Comparison of ENCODE assay signal across 12 cellular contexts in genomic region chr17:63399856-63400255, GRCh38. TPM values are rescaled to one million over a fixed set of nuclear protein-coding genes. Genes with fewer than 3 reads are reported as not detected.
DNase-seq lines count a peak whose midpoint lies in the region; ATAC-seq and TF ChIP-seq lines count a peak whose summit lies in the region.
"Had no signal": no experiment of that assay in that cellular context is flagged by ENCODE, and none has a peak within 500 bp of the region (broad histone marks: within the 10 kb centered on the region; RNA-seq: fewer than 3 reads in every experiment).

No MANE protein-coding gene starts in this region.

- no peaks in the 10 kb centered on the region for H3K27me3 ChIP-seq in lower lobe of right lung (ENCODE audit: low read depth)
- H3K27me3 ChIP-seq in upper lobe of left lung: no peaks in the 10 kb centered on the region

- peak overlapping the region; percentile 81 for H3K27ac Mint-ChIP-seq in endothelial cell (ENCODE audit: unreplicated experiment)
- H3K27ac Mint-ChIP-seq in activated naive CD8-positive, alpha-beta T cell treated with anti-CD3 and anti-CD28 coated beads, Interleukin-2, amount 50 U/mL, for 24 hours: no peak overlapping the region
- H3K27ac Mint-ChIP-seq: T-helper 2 cell treated with Interferon-gamma antibody and Interleukin-4, amounts not matched to agents 5 μg/mL and 100 μg/mL, for 36 hours had no signal

- no peak for TF ChIP-seq POLR2A in upper lobe of left lung (IDR thresholded peaks at IDR 0.05)

- ATAC-seq in lower lobe of right lung (peak; percentile 86 to 90), upper lobe of left lung (ENCODE audit: low FRiP score in 2 of 2) (peak; percentile 83 to 89), HG03565 (IDR thresholded peaks at IDR 0.05; ENCODE audit: unreplicated experiment) (no peak)
- no peak for ATAC-seq in activated naive CD8-positive, alpha-beta T cell treated with anti-CD3 and anti-CD28 coated beads, Interleukin-2, amount 50 U/mL, for 24 hours
- ATAC-seq: A549 had no signal

- H3K27ac ChIP-seq in lower lobe of right lung (peak overlapping the region; percentile 19), upper lobe of left lung (peak overlapping the region in 3 of 4 donors; percentile 7 to 29 (median 13))
- H3K27ac ChIP-seq: A549 had no signal

- TF ChIP-seq CTCF in endothelial cell (IDR thresholded peaks at IDR 0.05; ENCODE audit: unreplicated experiment) (no peak), lower lobe of right lung (IDR thresholded peaks at IDR 0.05) (no peak), upper lobe of left lung (IDR thresholded peaks at IDR 0.05) (no peak)

- peak in 1 of 4 donors; percentile 51 for TF ChIP-seq EP300 in upper lobe of left lung (IDR thresholded peaks at IDR 0.05)

- no peak overlapping the region for H3K4me3 Mint-ChIP-seq in endothelial cell (ENCODE audit: unreplicated experiment)
- H3K4me3 Mint-ChIP-seq in activated naive CD8-positive, alpha-beta T cell treated with anti-CD3 and anti-CD28 coated beads, Interleukin-2, amount 50 U/mL, for 24 hours: no peak overlapping the region
- H3K4me3 Mint-ChIP-seq: T-helper 2 cell treated with Interferon-gamma antibody and Interleukin-4, amounts not matched to agents 5 μg/mL and 100 μg/mL, for 36 hours had no signal

- H3K36me3 ChIP-seq in lower lobe of right lung (peaks cover 33% of the 10 kb centered on the region), upper lobe of left lung (peaks cover 0 to 11% (median 5%) of the 10 kb centered on the region in 4 donors)

- H3K4me1 Mint-ChIP-seq in endothelial cell (ENCODE audit: unreplicated experiment): peaks cover 24% of the 10 kb centered on the region
- peaks cover 5% of the 10 kb centered on the region for H3K4me1 Mint-ChIP-seq in activated naive CD8-positive, alpha-beta T cell treated with anti-CD3 and anti-CD28 coated beads, Interleukin-2, amount 50 U/mL, for 24 hours

- DNase-seq in NCI-H2029 (lab: John Stamatoyannopoulos, UW) (peak; percentile 0), NCI-H2029 treated with DMSO at 0.1 percent for 48 hours (lab: John Stamatoyannopoulos, UW) (no peak), endothelial cell (ENCODE audit: low spot score) (peak; percentile 30), lower lobe of right lung (no peak), upper lobe of left lung (no peak), 8988T (no peak)
- DNase-seq in activated naive CD8-positive, alpha-beta T cell treated with anti-CD3 and anti-CD28 coated beads, Interleukin-2, amount 50 U/mL, for 24 hours: no peak
- DNase-seq: activated T-cell treated with anti-CD3 and anti-CD28 coated beads, Interleukin-2, amount 50 U/mL, for 1 hour; NCI-H446 treated with DMSO at 0.1 percent for 48 hours had no signal

- intact Hi-C loops in lower lobe of right lung (cut with DNase I): no loop called here

- H3K36me3 Mint-ChIP-seq in endothelial cell (ENCODE audit: low read depth, unreplicated experiment): peaks cover 29% of the 10 kb centered on the region
- no peaks in the 10 kb centered on the region for H3K36me3 Mint-ChIP-seq in activated naive CD8-positive, alpha-beta T cell treated with anti-CD3 and anti-CD28 coated beads, Interleukin-2, amount 50 U/mL, for 24 hours (ENCODE audit: low read depth)

- H3K4me1 ChIP-seq in lower lobe of right lung: peaks cover 21% of the 10 kb centered on the region
- H3K4me1 ChIP-seq in upper lobe of left lung: peaks cover 0 to 23% (median 8%) of the 10 kb centered on the region in 4 donors
- H3K4me1 ChIP-seq: A549 had no signal

- H3K4me3 ChIP-seq in lower lobe of right lung (no peak overlapping the region), upper lobe of left lung (no peak overlapping the region)
- H3K4me3 ChIP-seq: A549 had no signal

- H3K9me3 ChIP-seq in lower lobe of right lung: no peaks in the 10 kb centered on the region
- no peaks in the 10 kb centered on the region for H3K9me3 ChIP-seq in upper lobe of left lung
- H3K9me3 ChIP-seq: A549 had no signal

- peaks cover 2% of the 10 kb centered on the region for H3K27me3 Mint-ChIP-seq in endothelial cell (ENCODE audit: unreplicated experiment)
- H3K27me3 Mint-ChIP-seq in activated naive CD8-positive, alpha-beta T cell treated with anti-CD3 and anti-CD28 coated beads, Interleukin-2, amount 50 U/mL, for 24 hours: no peaks in the 10 kb centered on the region

- no peaks in the 10 kb centered on the region for H3K9me3 Mint-ChIP-seq in endothelial cell (ENCODE audit: unreplicated experiment)
- H3K9me3 Mint-ChIP-seq in activated naive CD8-positive, alpha-beta T cell treated with anti-CD3 and anti-CD28 coated beads, Interleukin-2, amount 50 U/mL, for 24 hours: no peaks in the 10 kb centered on the region
- H3K9me3 Mint-ChIP-seq: T-helper 2 cell treated with Interferon-gamma antibody and Interleukin-4, amounts not matched to agents 5 μg/mL and 100 μg/mL, for 36 hours had no signal

- 57 to 64% methylated on average over 3 to 4 of the region's 4 CpGs for WGBS in upper lobe of left lung, 2 donors

RNA-seq across cellular contexts. Expression of gene CYB561, which starts 46.2 kb away (rescaled TPM):
- 57.3 TPM for total RNA-seq in endothelial cell (ENCODE audit: unreplicated experiment)
- 49.9 TPM for total RNA-seq in lower lobe of right lung
- 100 to 1,000 TPM in 1 of 6 donors, 10 to 100 TPM in 5; 53.7 to 124 (median 64.4) TPM for total RNA-seq in upper lobe of left lung

Comparison
In these comparisons a context has a peak if more than half of its experiments do, and no peak if none do; other contexts are left out.
1. DNase-seq: peak in NCI-H2029 (single experiment) and endothelial cell (single experiment); none in NCI-H2029 treated with DMSO at 0.1 percent for 48 hours (single experiment), lower lobe of right lung (single experiment), upper lobe of left lung (0 of 2), 8988T (single experiment) and activated naive CD8-positive, alpha-beta T cell treated with anti-CD3 and anti-CD28 coated beads, Interleukin-2, amount 50 U/mL, for 24 hours (single experiment).
2. ATAC-seq: peak in lower lobe of right lung (2 of 2) and upper lobe of left lung (2 of 2); none in HG03565 (single experiment) and activated naive CD8-positive, alpha-beta T cell treated with anti-CD3 and anti-CD28 coated beads, Interleukin-2, amount 50 U/mL, for 24 hours (single experiment).